25 cellular contexts compared by ENCODE assay signal in genomic region chr1:162110910-162111309, GRCh38. TPM values are rescaled to one million over a fixed set of nuclear protein-coding genes. Genes with fewer than 3 reads are reported as not detected.
"Had no signal": no experiment of that assay in that cellular context is flagged by ENCODE, and none has a peak within 500 bp of the region (broad histone marks: within the 10 kb centered on the region; RNA-seq: fewer than 3 reads in every experiment).

No MANE protein-coding gene starts in this region.

- DNase-seq: cortex of kidney; effector CD4-positive, alpha-beta T cell; foreskin fibroblast; gastrocnemius medialis; glutamatergic neuron; heart right ventricle; hippocampal formation; left cardiac atrium; left lung; mesendoderm; midbrain; naive thymus-derived CD8-positive, alpha-beta T cell; nephron progenitor cell; nucleus accumbens; posterior cingulate gyrus; psoas muscle; retina; right lobe of liver; stimulated activated CD4-positive, alpha-beta T cell treated with anti-CD3 and anti-CD28 coated beads, Interleukin-12 subunit alpha, Interleukin-12 subunit beta, amount 100 ng/mL, for 4 hours; stimulated activated CD4-positive, alpha-beta T cell treated with anti-CD3 and anti-CD28 coated beads, Interleukin-1b, Interleukin-23, amount 100 ng/mL, for 48 hours; stimulated activated CD4-positive, alpha-beta T cell treated with anti-CD3 and anti-CD28 coated beads, Interleukin-4, amount 100 ng/mL, for 4 hours; thyroid gland; trophoblast cell had no signal

- H3K4me3 ChIP-seq: gastrocnemius medialis, heart right ventricle, left lung, psoas muscle, right lobe of liver, smooth muscle cell, thyroid gland, vagina had no signal

- H3K36me3 ChIP-seq: gastrocnemius medialis, heart right ventricle, left lung, right lobe of liver, thyroid gland, vagina had no signal

- H3K27me3 ChIP-seq: gastrocnemius medialis, heart right ventricle, left lung, right lobe of liver, thyroid gland, vagina had no signal

- H3K4me2 ChIP-seq: smooth muscle cell had no signal

- H3K9me3 ChIP-seq: gastrocnemius medialis, psoas muscle, right lobe of liver, thyroid gland, vagina had no signal

- H3K27ac ChIP-seq: gastrocnemius medialis, heart right ventricle, left lung, psoas muscle, right lobe of liver, thyroid gland, vagina had no signal

- H3K4me1 ChIP-seq: gastrocnemius medialis, left lung, psoas muscle, thyroid gland, vagina had no signal

RNA-seq across cellular contexts. Expression of gene NOS1AP, which starts 41.4 kb away (rescaled TPM):
- total RNA-seq: naive thymus-derived CD8-positive, alpha-beta T cell had no signal
- polyA plus RNA-seq: naive thymus-derived CD8-positive, alpha-beta T cell had no signal
